26 cellular contexts compared by ENCODE assay signal in the genomic region with DNA sequence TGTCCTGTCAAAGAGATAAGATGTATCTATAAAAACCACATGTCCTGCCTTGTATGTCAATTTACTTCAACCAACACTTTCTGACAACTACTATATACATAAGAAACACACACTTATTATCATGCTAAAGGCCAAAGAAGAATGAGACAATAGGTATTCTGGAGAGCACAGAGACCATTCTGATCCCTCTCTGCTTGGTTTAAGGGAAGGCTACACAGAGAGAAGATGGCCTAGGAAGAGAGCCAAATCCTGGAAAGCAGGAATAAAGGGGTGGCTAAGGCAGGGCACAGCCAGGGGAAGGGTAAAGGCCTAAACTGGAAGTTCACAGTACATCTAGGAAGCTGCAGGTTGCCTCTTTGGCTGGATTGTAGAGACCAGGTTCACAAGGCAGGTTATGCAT.
A peak's percentile ranks its signal among the peaks of the same experiment; 100 is the strongest.
DNase-seq lines count a peak whose midpoint lies in the region; ATAC-seq, FAIRE-seq and TF ChIP-seq lines count a peak whose summit lies in the region.
"Had no signal": no experiment of that assay in that cellular context is flagged by ENCODE, and none has a peak within 500 bp of the region (broad histone marks: within the 10 kb centered on the region; RNA-seq: fewer than 3 reads in every experiment).

No MANE protein-coding gene starts in this region.

- TF ChIP-seq CTCF in D721Med (IDR thresholded peaks at IDR 0.05; ENCODE audit: insufficient read depth, missing control alignments) = no peak
- no peak for TF ChIP-seq CTCF in H9 (conservative IDR thresholded peaks at IDR 0.05)
- TF ChIP-seq CTCF in WTC11 (IDR thresholded peaks at IDR 0.05) = no peak
- no peak for TF ChIP-seq CTCF in neutrophil (IDR thresholded peaks at IDR 0.05)
- no peak for TF ChIP-seq CTCF in pancreas (IDR thresholded peaks at IDR 0.05)

- no peaks in the 10 kb centered on the region for H3K79me1 ChIP-seq in H9 (ENCODE audit: insufficient read depth, low read depth, low read length, poor library complexity, severe bottlenecking)

- CTCF ChIA-PET in WTC11 (lab: Charles Lee) = no interaction called here

- H3K4ac ChIP-seq in H9 (ENCODE audit: low read depth, low read length) = no peak overlapping the region

- intact Hi-C loops in pancreas (cut with DNase I) = no loop called here

- no peak overlapping the region for H3K4me3 Mint-ChIP-seq in H9
- H3K4me3 Mint-ChIP-seq in WTC11 = no peak overlapping the region
- H3K4me3 Mint-ChIP-seq: CD4-positive, alpha-beta memory T cell had no signal

- no peaks in the 10 kb centered on the region for H3K79me2 ChIP-seq in H9 (ENCODE audit: insufficient read depth, low read length)

- H3T11ph ChIP-seq in H9 (ENCODE audit: low read length) = no peak overlapping the region

- no peak overlapping the region for H4K5ac ChIP-seq in H9 (ENCODE audit: insufficient read length, low read depth, low read length)

- FAIRE-seq in D721Med (lab: Jason Lieb, UNC) (peak; percentile 6), pancreas (lab: Jason Lieb, UNC) (no peak)
- FAIRE-seq: A549, GM12878, K562 had no signal

- no peak overlapping the region for H3K4me2 ChIP-seq in H9 (ENCODE audit: insufficient read depth, insufficient read length, low read length)
- H3K4me2 ChIP-seq: A549; BLaER1 treated with 17β-estradiol and CSF1 and Interleukin-3, amounts not matched to agents 10 nM and 100 nM had no signal

- no peak overlapping the region for H3K56ac ChIP-seq in H9 (ENCODE audit: insufficient read length, low read depth, low read length)

- no peaks in the 10 kb centered on the region for H3K9me3 ChIP-seq in H9 (ENCODE audit: control insufficient read depth, low read depth, low read length)
- no peaks in the 10 kb centered on the region for H3K9me3 ChIP-seq in neutrophil
- no peaks in the 10 kb centered on the region for H3K9me3 ChIP-seq in pancreas
- H3K9me3 ChIP-seq: A549; BLaER1 treated with 17β-estradiol and CSF1 and Interleukin-3, amounts not matched to agents 10 nM and 100 nM had no signal

- H3K36me3 Mint-ChIP-seq in H9 (ENCODE audit: insufficient read depth in 1 of 3, low read depth in 3 of 3) = no peaks in the 10 kb centered on the region
- H3K36me3 Mint-ChIP-seq in WTC11 = no peaks in the 10 kb centered on the region

- H3K9ac ChIP-seq in H9 (ENCODE audit: extremely low read depth, insufficient read length, low read length) = no peak overlapping the region
- H3K9ac ChIP-seq: BLaER1 treated with 17β-estradiol and CSF1 and Interleukin-3, amounts not matched to agents 10 nM and 100 nM; GM23248 had no signal

- H2AK5ac ChIP-seq in H9 (ENCODE audit: insufficient read length, low read length) = no peak overlapping the region

- DNase-seq in D721Med (ENCODE audit: insufficient read length, low spot score) = no peak
- DNase-seq in H9 = no peak
- no peak for DNase-seq in WTC11 (ENCODE audit: low spot score)
- DNase-seq in NCI-H748 (lab: John Stamatoyannopoulos, UW; ENCODE audit: unreplicated experiment) = no peak
- no peak for DNase-seq in pancreas
- DNase-seq in NCI-H2171 treated with DMSO at 0.1 percent for 48 hours (lab: John Stamatoyannopoulos, UW) = no peak
- DNase-seq: AML-193; CD4-positive, alpha-beta memory T cell; COR-L47; GDM1; GM23248; MV-4-11; NCI-H1105; NCI-H1436 treated with DMSO at 0.1 percent for 48 hours; NCI-H1930; NCI-H2107; NCI-H446 treated with DMSO at 0.1 percent for 48 hours; NCI-H526; SHP77 had no signal

- H2BK120ac ChIP-seq in H9 (ENCODE audit: low read depth, low read length, poor library complexity, severe bottlenecking) = no peak overlapping the region

- POLR2A ChIA-PET in WTC11 (lab: Charles Lee) = no interaction called here

- no peaks in the 10 kb centered on the region for H3K4me1 ChIP-seq in H9 (ENCODE audit: insufficient read depth, low read length)
- H3K4me1 ChIP-seq in neutrophil (ENCODE audit: control insufficient read depth in 1 of 2, insufficient read depth in 1 of 2, low read depth in 1 of 2, low read length in 1 of 2) = no peaks in the 10 kb centered on the region
- no peaks in the 10 kb centered on the region for H3K4me1 ChIP-seq in pancreas
- H3K4me1 ChIP-seq: A549 had no signal

- H3K27me3 ChIP-seq in H9 (ENCODE audit: insufficient read depth, low read length) (no peaks in the 10 kb centered on the region), neutrophil (no peaks in the 10 kb centered on the region), pancreas (no peaks in the 10 kb centered on the region)
- H3K27me3 ChIP-seq: BLaER1 treated with 17β-estradiol and CSF1 and Interleukin-3, amounts not matched to agents 10 nM and 100 nM had no signal

- H3K36me3 ChIP-seq in neutrophil (peaks cover 95% of the 10 kb centered on the region), pancreas (no peaks in the 10 kb centered on the region)

- no peak overlapping the region for H2BK12ac ChIP-seq in H9 (ENCODE audit: insufficient read length, low read depth, low read length)

- H3K27ac Mint-ChIP-seq in H9 (peak overlapping the region in 2 of 3 experiments; percentile 46 to 92; a peak in 3 of 7 replicates), WTC11 (peak overlapping the region; percentile 1; the same call in 1 of the 2 replicates)

- H2BK15ac ChIP-seq in H9 (ENCODE audit: low read depth, low read length) = no peak overlapping the region

- H3K4me1 Mint-ChIP-seq in H9 (peaks cover 9 to 14% of the 10 kb centered on the region in 2 experiments), WTC11 (peaks cover 6% of the 10 kb centered on the region)
- H3K4me1 Mint-ChIP-seq: CD4-positive, alpha-beta memory T cell had no signal

- H3K27me3 Mint-ChIP-seq in H9 (ENCODE audit: low read depth) (no peaks in the 10 kb centered on the region), WTC11 (ENCODE audit: low read depth) (no peaks in the 10 kb centered on the region)
- H3K27me3 Mint-ChIP-seq: CD4-positive, alpha-beta memory T cell had no signal

- no peak overlapping the region for H3K18ac ChIP-seq in H9 (ENCODE audit: insufficient read length, low read depth, low read length)

- no peak overlapping the region for H3K14ac ChIP-seq in H9 (ENCODE audit: insufficient read depth, low read length)

- H3K23me2 ChIP-seq in H9 (ENCODE audit: insufficient read length, low read depth, low read length, poor library complexity, severe bottlenecking) = no peaks in the 10 kb centered on the region

- no peak overlapping the region for H2AFZ ChIP-seq in H9 (ENCODE audit: low read length)
- H2AFZ ChIP-seq: GM23248 had no signal

- no peak overlapping the region for H3K23ac ChIP-seq in H9 (ENCODE audit: insufficient read length, low read depth, low read length)

- no peaks in the 10 kb centered on the region for H4K20me1 ChIP-seq in H9 (ENCODE audit: control insufficient read depth, insufficient read depth, insufficient read length)

- H2BK20ac ChIP-seq in H9 (ENCODE audit: low read depth, low read length, poor library complexity, severe bottlenecking) = no peak overlapping the region

- H2BK5ac ChIP-seq in H9 (ENCODE audit: insufficient read length, low read length) = no peak overlapping the region

- H3K4me3 ChIP-seq in neutrophil (ENCODE audit: low read depth in 1 of 2, low read length in 1 of 2) (no peak overlapping the region), pancreas (no peak overlapping the region)
- H3K4me3 ChIP-seq: A549; BLaER1 treated with 17β-estradiol and CSF1 and Interleukin-3, amounts not matched to agents 10 nM and 100 nM; GM12878; GM23248; K562 had no signal

- H3K27ac ChIP-seq in H9 (ENCODE audit: insufficient read length, low read depth, low read length) (no peak overlapping the region), neutrophil (peak overlapping the region; percentile 21), pancreas (no peak overlapping the region)
- H3K27ac ChIP-seq: A549; BLaER1 treated with 17β-estradiol and CSF1 and Interleukin-3, amounts not matched to agents 10 nM and 100 nM; GM23248; RWPE1 had no signal

- no peaks in the 10 kb centered on the region for H3K9me3 Mint-ChIP-seq in H9
- H3K9me3 Mint-ChIP-seq in WTC11 = no peaks in the 10 kb centered on the region
- H3K9me3 Mint-ChIP-seq: CD4-positive, alpha-beta memory T cell had no signal

- ATAC-seq in WTC11 (peak; percentile 92), pancreas (no peak)
- ATAC-seq: A549, GM12878, K562, Panc1 had no signal

- no peak overlapping the region for H4K91ac ChIP-seq in H9 (ENCODE audit: insufficient read length, low read depth, low read length)

- no peak overlapping the region for H4K8ac ChIP-seq in H9 (replicated peaks; ENCODE audit: insufficient read length, low read depth, low read length)

TF ChIP-seq in WTC11, 78 proteins besides CTCF, POLR2A, EP300 and RAD21:
- no peak for TF ChIP-seq SOX15 (CRISPR knock-in tag; IDR thresholded peaks at IDR 0.05)
